32 cellular contexts compared by ENCODE assay signal in the genomic region with DNA sequence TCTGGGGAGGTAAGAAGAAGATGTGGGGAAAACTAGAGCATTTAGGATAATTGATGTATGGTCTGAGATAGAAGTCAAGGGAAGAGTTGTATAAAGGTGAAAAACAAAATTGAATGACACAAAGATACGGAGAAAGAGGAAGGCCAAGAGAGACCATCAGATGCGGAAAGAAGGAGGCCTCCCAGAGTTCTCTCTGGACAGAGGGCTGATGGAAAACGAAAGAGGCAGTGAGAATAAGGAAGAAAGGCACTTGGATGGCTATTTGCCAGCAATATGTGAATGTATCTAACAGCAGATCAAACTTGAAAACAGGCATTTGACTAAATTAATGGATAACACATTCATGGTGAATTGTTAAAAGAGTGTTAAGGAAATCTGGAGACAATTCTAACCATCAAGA. TPM values are rescaled to one million over a fixed set of nuclear protein-coding genes. Genes with fewer than 3 reads are reported as not detected.
DNase-seq lines count a peak whose midpoint lies in the region; ATAC-seq and TF ChIP-seq lines count a peak whose summit lies in the region.
"Had no signal": no experiment of that assay in that cellular context is flagged by ENCODE, and none has a peak within 500 bp of the region (broad histone marks: within the 10 kb centered on the region; RNA-seq: fewer than 3 reads in every experiment).

No MANE protein-coding gene starts in this region.

- no peaks in the 10 kb centered on the region for H3K36me3 Mint-ChIP-seq in T-helper 17 cell (ENCODE audit: low read depth)
- H3K36me3 Mint-ChIP-seq: stimulated activated memory B cell treated with anti-CD40 and anti-IgM and Interleukin-4, amounts not matched to agents 10 μg/mL and 1 μg/mL and 100 μg/mL, for 72 hours had no signal

- intact Hi-C loops in esophagus squamous epithelium (cut with DNase I) = loop anchor here (10.0 kb wide), 1 partner anchor 93 kb away; no protein-coding TSS in a partner anchor
- intact Hi-C loops in sciatic nerve (cut with DNase I) = no loop called here
- intact Hi-C loops in lower leg skin (cut with DNase I; ENCODE audit: low total_unique reads) = no loop called here

- DNase-seq in HL-60 (ENCODE audit: low read depth in 1 of 2, low spot score in 1 of 2) (peak in 1 of 2 experiments; percentile 61), NB4 (ENCODE audit: low read depth) (peak; percentile 9), esophagus squamous epithelium (lab: John Stamatoyannopoulos, UW) (no peak), sciatic nerve (ENCODE audit: low spot score) (no peak), lower leg skin (ENCODE audit: low spot score in 2 of 2) (no peak), T-helper 17 cell (no peak)
- DNase-seq: activated CD4-positive, CD25-positive, alpha-beta regulatory T cell treated with anti-CD3 and anti-CD28 coated beads, Interleukin-2, amount 50 U/mL, for 72 hours; activated CD8-positive, alpha-beta T cell treated with anti-CD3 and anti-CD28 coated beads for 36 hours; activated naive CD8-positive, alpha-beta T cell treated with anti-CD3 and anti-CD28 coated beads, Interleukin-2, amount 10 ng/mL, durations not matched to agents 7 days and 5 days; C1 segment of cervical spinal cord; Calu3; dermis blood vessel endothelial cell; DMS79 treated with DMSO at 0.1 percent for 48 hours; GF-D8; HCEC 1CT; islet precursor cell; MM.1S; mucosa of descending colon; NCI-H1694; NCI-H2171; NCI-H510A treated with DMSO at 0.1 percent for 48 hours; nephron progenitor cell; NK-92 treated with Interleukin-12 subunit alpha and Interleukin-12 subunit beta, amount 100 ng/mL, for 24 hours; SJCRH30; stimulated activated CD4-positive, alpha-beta T cell treated with anti-CD3 and anti-CD28 coated beads, Interleukin-4, amount 100 ng/mL, for 4 hours had no signal

- TF ChIP-seq CTCF in HL-60 (IDR thresholded peaks at IDR 0.05; ENCODE audit: insufficient read depth, low read length) = no peak
- TF ChIP-seq CTCF in NB4 (IDR thresholded peaks at IDR 0.05; ENCODE audit: low read depth, low read length) = no peak
- no peak for TF ChIP-seq CTCF in esophagus squamous epithelium (IDR thresholded peaks at IDR 0.05)
- no peak for TF ChIP-seq CTCF in lower leg skin (IDR thresholded peaks at IDR 0.05)

- no peak overlapping the region for H3K4me3 Mint-ChIP-seq in T-helper 17 cell
- H3K4me3 Mint-ChIP-seq: activated CD8-positive, alpha-beta T cell treated with anti-CD3 and anti-CD28 coated beads for 36 hours; activated naive CD8-positive, alpha-beta T cell treated with anti-CD3 and anti-CD28 coated beads, Interleukin-2, amount 10 ng/mL, durations not matched to agents 7 days and 5 days; central memory CD8-positive, alpha-beta T cell; nephron progenitor cell; stimulated activated memory B cell treated with anti-CD40 and anti-IgM and Interleukin-4, amounts not matched to agents 10 μg/mL and 1 μg/mL and 100 μg/mL, for 72 hours had no signal

- H3K4me3 ChIP-seq in HL-60 (replicated peaks; ENCODE audit: insufficient read depth, low read length) (no peak overlapping the region), NB4 (ENCODE audit: low read depth, low read length) (no peak overlapping the region), esophagus squamous epithelium (no peak overlapping the region), lower leg skin (ENCODE audit: low read depth, poor library complexity, severe bottlenecking) (no peak overlapping the region)
- H3K4me3 ChIP-seq: mucosa of descending colon, ovary, right atrium auricular region, SJCRH30, suprapubic skin had no signal

- ATAC-seq in sciatic nerve (peak; percentile 31), GM21619 (IDR thresholded peaks at IDR 0.05; ENCODE audit: unreplicated experiment) (no peak), GM18907 (IDR thresholded peaks at IDR 0.05; ENCODE audit: unreplicated experiment) (no peak), T-helper 17 cell (no peak)
- ATAC-seq: activated CD8-positive, alpha-beta T cell treated with anti-CD3 and anti-CD28 coated beads for 36 hours; mucosa of descending colon; stimulated activated memory B cell treated with anti-CD40 and anti-IgM and Interleukin-4, amounts not matched to agents 10 μg/mL and 1 μg/mL and 100 μg/mL, for 72 hours had no signal

- H3K27me3 ChIP-seq in HL-60 (ENCODE audit: insufficient read depth, poor library complexity, severe bottlenecking) (no peaks in the 10 kb centered on the region), esophagus squamous epithelium (peaks cover 0 to 11% (median 0%) of the 10 kb centered on the region in 4 donors)
- H3K27me3 ChIP-seq: ovary, right atrium auricular region, SJCRH30 had no signal

- peaks cover 11% of the 10 kb centered on the region for H3K4me1 Mint-ChIP-seq in T-helper 17 cell
- H3K4me1 Mint-ChIP-seq: central memory CD8-positive, alpha-beta T cell; nephron progenitor cell had no signal

- 60 to 81% methylated on average over 3 of the region's 3 CpGs for WGBS in esophagus squamous epithelium, 2 donors
- 73 to 76% methylated on average over 3 of the region's 3 CpGs for WGBS in lower leg skin, 2 donors

- H3K9me3 ChIP-seq in esophagus squamous epithelium = no peaks in the 10 kb centered on the region
- no peaks in the 10 kb centered on the region for H3K9me3 ChIP-seq in T-helper 17 cell (ENCODE audit: control insufficient read depth, low read length, poor library complexity, severe bottlenecking)
- H3K9me3 ChIP-seq: mucosa of descending colon, ovary, right atrium auricular region, SJCRH30, suprapubic skin had no signal

- H3K27ac Mint-ChIP-seq in T-helper 17 cell = no peak overlapping the region
- H3K27ac Mint-ChIP-seq: activated CD8-positive, alpha-beta T cell treated with anti-CD3 and anti-CD28 coated beads for 36 hours; activated naive CD8-positive, alpha-beta T cell treated with anti-CD3 and anti-CD28 coated beads, Interleukin-2, amount 10 ng/mL, durations not matched to agents 7 days and 5 days; nephron progenitor cell; stimulated activated memory B cell treated with anti-CD40 and anti-IgM and Interleukin-4, amounts not matched to agents 10 μg/mL and 1 μg/mL and 100 μg/mL, for 72 hours had no signal

- H3K4me1 ChIP-seq in esophagus squamous epithelium = peaks cover 7 to 39% (median 14%) of the 10 kb centered on the region in 3 donors
- H3K4me1 ChIP-seq: SJCRH30 had no signal

- peaks cover 10% of the 10 kb centered on the region for H3K27me3 Mint-ChIP-seq in T-helper 17 cell
- H3K27me3 Mint-ChIP-seq: stimulated activated memory B cell treated with anti-CD40 and anti-IgM and Interleukin-4, amounts not matched to agents 10 μg/mL and 1 μg/mL and 100 μg/mL, for 72 hours had no signal

- H3K36me3 ChIP-seq in esophagus squamous epithelium = no peaks in the 10 kb centered on the region
- H3K36me3 ChIP-seq: ovary, right atrium auricular region, SJCRH30, suprapubic skin had no signal

- no peak for TF ChIP-seq POLR2A in NB4 (IDR thresholded peaks at IDR 0.05; ENCODE audit: extremely low read depth, insufficient read length)
- TF ChIP-seq POLR2A in esophagus squamous epithelium (IDR thresholded peaks at IDR 0.05) = no peak
- TF ChIP-seq POLR2A in lower leg skin (IDR thresholded peaks at IDR 0.05) = no peak

- H3K27ac ChIP-seq in HL-60 (replicated peaks) (peak overlapping the region; percentile 6; the same call in 1 of the 2 replicates), esophagus squamous epithelium (peak overlapping the region in 3 of 4 donors; percentile 35 to 63 (median 59))
- H3K27ac ChIP-seq: SJCRH30, suprapubic skin had no signal

RNA-seq across cellular contexts. Expression of a gene that starts 2.4 kb away (rescaled TPM):
- 10 to 100 TPM in 3 of 4 donors, 1 to 10 TPM in 1; 6.9 to 21.6 (median 15.2) TPM for total RNA-seq in esophagus squamous epithelium
- total RNA-seq in sciatic nerve = 31.4 TPM
- 10 to 100 TPM in 2 of 4 donors, 1 to 10 TPM in 2; 5.1 to 15.1 (median 8.4) TPM for total RNA-seq in lower leg skin
- 100 to 1,000 TPM; 160 to 187 TPM for total RNA-seq in T-helper 17 cell

RNA-seq across cellular contexts. Expression of a gene that starts 33.4 kb away (rescaled TPM):
- total RNA-seq in esophagus squamous epithelium = 10 to 100 TPM; 20.5 to 74.0 (median 38.8) TPM
- 33.6 TPM for total RNA-seq in sciatic nerve
- 10 to 100 TPM; 26.8 to 37.2 (median 31.8) TPM for total RNA-seq in lower leg skin
- 10 to 100 TPM; 23.1 to 24.4 TPM for total RNA-seq in T-helper 17 cell
